ENCODE assay signal across 9 cellular contexts in genomic region chr3:30286007-30286669, GRCh38.
DNase-seq lines count a peak whose midpoint lies in the region; ATAC-seq, FAIRE-seq and TF ChIP-seq lines count a peak whose summit lies in the region.
"Had no signal": no experiment of that assay in that cellular context is flagged by ENCODE, and none has a peak within 500 bp of the region (broad histone marks: within the 10 kb centered on the region; RNA-seq: fewer than 3 reads in every experiment).

No MANE protein-coding gene starts in this region.

- H3K27me3 Mint-ChIP-seq in nephron progenitor cell (ENCODE audit: low read depth, poor library complexity) = no peaks in the 10 kb centered on the region
- H3K27me3 Mint-ChIP-seq: central memory CD8-positive, alpha-beta T cell had no signal

- no peaks in the 10 kb centered on the region for H3K36me3 Mint-ChIP-seq in nephron progenitor cell (ENCODE audit: low read depth)

- no peaks in the 10 kb centered on the region for H3K9me3 Mint-ChIP-seq in nephron progenitor cell
- H3K9me3 Mint-ChIP-seq: central memory CD8-positive, alpha-beta T cell had no signal

- no peak overlapping the region for H3K27ac Mint-ChIP-seq in nephron progenitor cell

- H3K4me1 Mint-ChIP-seq in nephron progenitor cell = peaks cover 13% of the 10 kb centered on the region

- DNase-seq in AG10803 (ENCODE audit: low read depth) (peak; percentile 98), KBM-7 (peak; percentile 50), amniotic epithelial cell (ENCODE audit: low read depth) (peak; percentile 98), superior temporal gyrus (ENCODE audit: extremely low spot score) (peak; percentile 73), SIG-M5 (lab: John Stamatoyannopoulos, UW) (no peak), nephron progenitor cell (no peak)

- in situ Hi-C loops in KBM-7 (cut with MboI; ENCODE audit: low pct_unique_long_range_greater_than_20kb, low sequenced_read_pairs) = no loop called here

- H3K4me3 ChIP-seq in AG10803 (ENCODE audit: low read length) = no peak overlapping the region

- H3K4me3 Mint-ChIP-seq in nephron progenitor cell = no peak overlapping the region
- H3K4me3 Mint-ChIP-seq: central memory CD8-positive, alpha-beta T cell had no signal

- peak; percentile 71 for FAIRE-seq in islet of Langerhans (lab: Jason Lieb, UNC)

- no peak for ATAC-seq in GM21526 (IDR thresholded peaks at IDR 0.05; ENCODE audit: low FRiP score, unreplicated experiment)

- TF ChIP-seq CTCF in AG10803 (conservative IDR thresholded peaks at IDR 0.05; ENCODE audit: low read length) (no peak), nephron progenitor cell (IDR thresholded peaks at IDR 0.05) (no peak)

Comparison
In these comparisons a context has a peak if more than half of its experiments do, and no peak if none do; other contexts are left out.
1. DNase-seq: peak in AG10803 (single experiment), KBM-7 (single experiment), amniotic epithelial cell (single experiment) and superior temporal gyrus (single experiment); none in SIG-M5 (single experiment) and nephron progenitor cell (single experiment).